ENCODE assay signal across 29 cellular contexts in genomic region chr1:30265127-30266070, GRCh38.
"Had no signal": no experiment of that assay in that cellular context is flagged by ENCODE, and none has a peak within 500 bp of the region (broad histone marks: within the 10 kb centered on the region; RNA-seq: fewer than 3 reads in every experiment).

No MANE protein-coding gene starts in this region.

- H3K4me3 ChIP-seq: SJSA1 had no signal

- FAIRE-seq: bronchial epithelial cell had no signal

- H3K4me1 ChIP-seq: SJSA1 had no signal

- H3K27ac Mint-ChIP-seq: activated CD8-positive, alpha-beta memory T cell treated with anti-CD3 and anti-CD28 coated beads, Interleukin-2, amount 10 ng/mL, durations not matched to agents 7 days and 5 days; activated naive CD4-positive, alpha-beta T cell treated with anti-CD3 and anti-CD28 coated beads, Interleukin-2, amount 50 U/mL, for 24 hours; activated T-cell treated with anti-CD3 and anti-CD28 coated beads, Interleukin-2, amount 50 U/mL, for 24 hours; activated T-helper 1 cell treated with anti-CD3 and anti-CD28 coated beads, Interleukin-12 subunit alpha, Interleukin-12 subunit beta, Interleukin-2, Interleukin-4 antibody, amounts not matched to agents 30 ng/mL and 10 ng/mL and 1 ng/mL, durations not matched to agents 14 hours and 24 hours and 36 hours; WTC11 had no signal

- H3K27me3 ChIP-seq: SJSA1 had no signal

- DNase-seq: activated CD4-positive, alpha-beta T cell treated with anti-CD3 and anti-CD28 coated beads for 48 hours; activated CD4-positive, alpha-beta T cell treated with anti-CD3 and anti-CD28 coated beads, Interleukin-2, amount 50 U/mL, for 48 hours; activated CD4-positive, CD25-positive, alpha-beta regulatory T cell treated with anti-CD3 and anti-CD28 coated beads, Interleukin-2, amount 50 U/mL, for 72 hours; activated CD8-positive, alpha-beta memory T cell treated with anti-CD3 and anti-CD28 coated beads, Interleukin-2, amount 10 ng/mL, durations not matched to agents 7 days and 5 days; activated effector memory CD4-positive, alpha-beta T cell treated with Interleukin-2 at 50 U/mL for 16 hours; activated naive CD4-positive, alpha-beta T cell; activated T-cell treated with anti-CD3 and anti-CD28 coated beads, Interleukin-2, amount 50 U/mL, for 24 hours; aorta; central memory CD4-positive, alpha-beta T cell; MM.1S; NCI-H1105; NCI-H1436; NCI-H1694 treated with DMSO at 0.1 percent for 48 hours; NCI-H2029 treated with DMSO at 0.1 percent for 48 hours; NCI-H345; NCI-H510A; NCI-H526 treated with DMSO at 0.1 percent for 48 hours; NK-92 treated with Interleukin-12 subunit alpha and Interleukin-12 subunit beta, amount 100 ng/mL, for 24 hours; OCI-M1; Right ventricle myocardium superior; RPMI8226; SW 1271 had no signal

- H3K4me1 Mint-ChIP-seq: activated CD8-positive, alpha-beta memory T cell treated with anti-CD3 and anti-CD28 coated beads, Interleukin-2, amount 10 ng/mL, durations not matched to agents 7 days and 5 days; activated naive CD4-positive, alpha-beta T cell treated with anti-CD3 and anti-CD28 coated beads, Interleukin-2, amount 50 U/mL, for 24 hours; WTC11 had no signal

- H3K36me3 ChIP-seq: SJSA1 had no signal

- H3K27ac ChIP-seq: SJSA1 had no signal

- H3K9me3 ChIP-seq: SJSA1 had no signal

- ATAC-seq: activated CD8-positive, alpha-beta memory T cell treated with anti-CD3 and anti-CD28 coated beads, Interleukin-2, amount 10 ng/mL, durations not matched to agents 7 days and 5 days; Panc1; SK-N-SH treated with all-trans-retinoic acid at 6 μM for 48 hours; WTC11 had no signal

- H3K4me3 Mint-ChIP-seq: activated CD8-positive, alpha-beta memory T cell treated with anti-CD3 and anti-CD28 coated beads, Interleukin-2, amount 10 ng/mL, durations not matched to agents 7 days and 5 days; activated naive CD4-positive, alpha-beta T cell treated with anti-CD3 and anti-CD28 coated beads, Interleukin-2, amount 50 U/mL, for 24 hours; activated T-cell treated with anti-CD3 and anti-CD28 coated beads, Interleukin-2, amount 50 U/mL, for 24 hours; activated T-helper 1 cell treated with anti-CD3 and anti-CD28 coated beads, Interleukin-12 subunit alpha, Interleukin-12 subunit beta, Interleukin-2, Interleukin-4 antibody, amounts not matched to agents 30 ng/mL and 10 ng/mL and 1 ng/mL, durations not matched to agents 14 hours and 24 hours and 36 hours; WTC11 had no signal

- H3K36me3 Mint-ChIP-seq: activated CD8-positive, alpha-beta memory T cell treated with anti-CD3 and anti-CD28 coated beads, Interleukin-2, amount 10 ng/mL, durations not matched to agents 7 days and 5 days; activated naive CD4-positive, alpha-beta T cell treated with anti-CD3 and anti-CD28 coated beads, Interleukin-2, amount 50 U/mL, for 24 hours; WTC11 had no signal

- H3K9me3 Mint-ChIP-seq: activated naive CD4-positive, alpha-beta T cell treated with anti-CD3 and anti-CD28 coated beads, Interleukin-2, amount 50 U/mL, for 24 hours; activated T-cell treated with anti-CD3 and anti-CD28 coated beads, Interleukin-2, amount 50 U/mL, for 24 hours had no signal
